ENCODE assay signal across 35 cellular contexts in genomic region chr11:88259431-88259830, GRCh38.
"Had no signal": no experiment of that assay in that cellular context is flagged by ENCODE, and none has a peak within 500 bp of the region (broad histone marks: within the 10 kb centered on the region; RNA-seq: fewer than 3 reads in every experiment).

No MANE protein-coding gene starts in this region.

- DNase-seq: Karpas-422, Kasumi-1, MG63, MM.1S, MV-4-11, NCI-H1048, NCI-H1092, NCI-H1092 treated with DMSO at 0.1 percent for 48 hours, NCI-H1105, NCI-H1105 treated with DMSO at 0.1 percent for 48 hours, NCI-H1417, NCI-H1417 treated with DMSO at 0.1 percent for 48 hours, NCI-H1436, NCI-H1436 treated with DMSO at 0.1 percent for 48 hours, NCI-H146, NCI-H1694, NCI-H1694 treated with DMSO at 0.1 percent for 48 hours, NCI-H187, NCI-H187 treated with DMSO at 0.1 percent for 48 hours, NCI-H1930, NCI-H2029, NCI-H2029 treated with DMSO at 0.1 percent for 48 hours, NCI-H2081, NCI-H2081 treated with DMSO at 0.1 percent for 48 hours, NCI-H2107, NCI-H2171, NCI-H2171 treated with DMSO at 0.1 percent for 48 hours, NCI-H2227 treated with DMSO at 0.1 percent for 48 hours, NCI-H226, NCI-H345, NCI-H446, NCI-H446 treated with DMSO at 0.1 percent for 48 hours, NCI-H510A, NCI-H510A treated with DMSO at 0.1 percent for 48 hours, NCI-H524 had no signal

- H3K27me3 ChIP-seq: MG63 had no signal

- H3K4me3 ChIP-seq: MG63 had no signal

- H3K36me3 ChIP-seq: MG63 had no signal
